In the genomic region with DNA sequence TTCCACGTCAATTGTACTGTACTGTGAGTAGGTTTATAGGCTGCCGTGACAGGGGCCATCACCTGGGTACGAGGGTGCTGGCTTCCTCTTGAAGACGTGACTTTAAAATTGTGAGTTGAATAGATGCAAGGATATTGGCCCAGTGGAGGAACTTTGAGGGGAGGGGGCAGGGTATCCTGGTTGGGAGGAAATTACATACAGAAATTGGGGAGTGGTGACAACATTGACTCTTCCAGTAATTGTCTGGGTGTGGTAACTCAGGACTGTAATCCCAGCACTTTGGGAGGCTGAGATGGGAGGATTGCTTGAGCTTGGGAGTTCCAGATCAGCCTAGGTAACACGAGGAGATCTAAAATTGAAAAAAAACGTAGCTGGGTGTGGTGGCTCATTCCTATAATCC, we compare ENCODE assay signal across 17 cellular contexts. TPM values are rescaled to one million over a fixed set of nuclear protein-coding genes. Genes with fewer than 3 reads are reported as not detected.
DNase-seq lines count a peak whose midpoint lies in the region; ATAC-seq, FAIRE-seq and TF ChIP-seq lines count a peak whose summit lies in the region.
"Had no signal": no experiment of that assay in that cellular context is flagged by ENCODE, and none has a peak within 500 bp of the region (broad histone marks: within the 10 kb centered on the region; RNA-seq: fewer than 3 reads in every experiment).

No MANE protein-coding gene starts in this region.

- H3K27me3 Mint-ChIP-seq in Caco-2 (ENCODE audit: insufficient read depth, unreplicated experiment) (no peaks in the 10 kb centered on the region), H9 (ENCODE audit: low read depth) (no peaks in the 10 kb centered on the region), memory B cell (peaks cover 3% of the 10 kb centered on the region)
- H3K27me3 Mint-ChIP-seq: CD4-positive, alpha-beta memory T cell had no signal

- no peak overlapping the region for H3K4me2 ChIP-seq in H9 (ENCODE audit: insufficient read depth, insufficient read length, low read length)

- no peak overlapping the region for H3K9ac ChIP-seq in H9 (ENCODE audit: extremely low read depth, insufficient read length, low read length)

- H2AFZ ChIP-seq in H9 (ENCODE audit: low read length): no peak overlapping the region

- H3K36me3 ChIP-seq in Caco-2 (ENCODE audit: control insufficient read depth, insufficient read depth, low read length): no peaks in the 10 kb centered on the region
- H3K36me3 ChIP-seq in bronchial epithelial cell (ENCODE audit: control insufficient read depth, insufficient read depth, low read length): no peaks in the 10 kb centered on the region
- H3K36me3 ChIP-seq: BE2C, HAP-1 had no signal

- intact Hi-C loops in Caco-2 (cut with micrococcal nuclease; ENCODE audit: unreplicated experiment): loop anchor here (10.0 kb wide), 1 partner anchor 83 kb away; no protein-coding TSS in a partner anchor

- no peak overlapping the region for H3K56ac ChIP-seq in H9 (ENCODE audit: insufficient read length, low read depth, low read length)

- H3K4me3 ChIP-seq in Caco-2 (ENCODE audit: low read depth, low read length) (no peak overlapping the region), bronchial epithelial cell (ENCODE audit: low read depth, low read length) (no peak overlapping the region)
- H3K4me3 ChIP-seq: HAP-1, K562 had no signal

- H3K4me3 Mint-ChIP-seq in Caco-2 (ENCODE audit: unreplicated experiment) (no peak overlapping the region), H9 (no peak overlapping the region; a peak in 1 of 5 replicates), memory B cell (no peak overlapping the region)
- H3K4me3 Mint-ChIP-seq: CD4-positive, alpha-beta memory T cell had no signal

- H3K27ac Mint-ChIP-seq in Caco-2 (ENCODE audit: unreplicated experiment): peak overlapping the region; percentile 50
- H3K27ac Mint-ChIP-seq in H9: peak overlapping the region; percentile 82 to 99 (median 90); a peak in 6 of 7 replicates
- peak overlapping the region; percentile 18 for H3K27ac Mint-ChIP-seq in memory B cell
- H3K27ac Mint-ChIP-seq: CD4-positive, alpha-beta memory T cell had no signal

- no peak overlapping the region for H3K18ac ChIP-seq in H9 (ENCODE audit: insufficient read length, low read depth, low read length)

- no peak overlapping the region for H2BK20ac ChIP-seq in H9 (ENCODE audit: low read depth, low read length, poor library complexity, severe bottlenecking)

- H3K4me1 ChIP-seq in Caco-2 (0 out of 2 replicates have a peak, but pooled peaks cover 6% of the 10 kb centered on the region), H9 (ENCODE audit: insufficient read depth, low read length) (peaks cover 13% of the 10 kb centered on the region)
- H3K4me1 ChIP-seq: BE2C, HAP-1 had no signal

- H3K9me3 Mint-ChIP-seq in Caco-2 (ENCODE audit: unreplicated experiment): peaks cover 24% of the 10 kb centered on the region
- H3K9me3 Mint-ChIP-seq in H9: peaks cover 3 to 9% of the 10 kb centered on the region in 2 experiments
- H3K9me3 Mint-ChIP-seq in memory B cell: peaks cover 7% of the 10 kb centered on the region

- no peak overlapping the region for H4K91ac ChIP-seq in H9 (ENCODE audit: insufficient read length, low read depth, low read length)

- H2BK5ac ChIP-seq in H9 (ENCODE audit: insufficient read length, low read length): no peak overlapping the region

- no peak overlapping the region for H4K8ac ChIP-seq in H9 (replicated peaks; ENCODE audit: insufficient read length, low read depth, low read length)

- no peak for ATAC-seq in memory B cell (ENCODE audit: low read depth)
- no peak for ATAC-seq in GM21528 (IDR thresholded peaks at IDR 0.05; ENCODE audit: low FRiP score, unreplicated experiment)
- ATAC-seq: K562 had no signal

- no CpG with 5 or more reads among the region's 6 CpGs for WGBS in H9 (ENCODE audit: extremely low coverage, insufficient read length, low lambda C conversion rate)

- no peak overlapping the region for H3K4ac ChIP-seq in H9 (ENCODE audit: low read depth, low read length)

- no peak overlapping the region for H2BK12ac ChIP-seq in H9 (ENCODE audit: insufficient read length, low read depth, low read length)

- POLR2A ChIA-PET in Caco-2 (lab: Charles Lee): no interaction called here

- no peak for TF ChIP-seq CTCF in Caco-2 (IDR thresholded peaks at IDR 0.05; ENCODE audit: insufficient read depth in 1 of 2, low read depth in 1 of 2, low read length in 1 of 2, severe bottlenecking in 1 of 2, unreplicated experiment in 1 of 2)
- no peak for TF ChIP-seq CTCF in H9 (conservative IDR thresholded peaks at IDR 0.05)
- no peak for TF ChIP-seq CTCF in bronchial epithelial cell (IDR thresholded peaks at IDR 0.05; ENCODE audit: insufficient read depth, low read length, severe bottlenecking)

- no peak overlapping the region for H2BK120ac ChIP-seq in H9 (ENCODE audit: low read depth, low read length, poor library complexity, severe bottlenecking)

- CTCF ChIA-PET in Caco-2 (lab: Charles Lee): no interaction called here

- no peaks in the 10 kb centered on the region for H3K23me2 ChIP-seq in H9 (ENCODE audit: insufficient read length, low read depth, low read length, poor library complexity, severe bottlenecking)

- no peaks in the 10 kb centered on the region for H3K79me2 ChIP-seq in H9 (ENCODE audit: insufficient read depth, low read length)

- no peaks in the 10 kb centered on the region for H3K79me1 ChIP-seq in H9 (ENCODE audit: insufficient read depth, low read depth, low read length, poor library complexity, severe bottlenecking)

- H3K27me3 ChIP-seq in Caco-2 (replicated peaks; ENCODE audit: control insufficient read depth, insufficient read depth, low read length) (no peaks in the 10 kb centered on the region), H9 (ENCODE audit: insufficient read depth, low read length) (no peaks in the 10 kb centered on the region), bronchial epithelial cell (ENCODE audit: control insufficient read depth, insufficient read depth, low read length) (no peaks in the 10 kb centered on the region)
- H3K27me3 ChIP-seq: BE2C had no signal

- H2AK5ac ChIP-seq in H9 (ENCODE audit: insufficient read length, low read length): no peak overlapping the region

- DNase-seq in Caco-2 (no peak), H9 (no peak), bronchial epithelial cell (ENCODE audit: low read depth) (no peak), memory B cell (ENCODE audit: low spot score in 2 of 2) (no peak), glomerular visceral epithelial cell (ENCODE audit: extremely low spot score) (no peak), NCI-H187 (lab: John Stamatoyannopoulos, UW) (no peak)
- DNase-seq: BE2C; CD4-positive, alpha-beta memory T cell; COR-L47; DMS53; GF-D8 had no signal

- H3K4me1 Mint-ChIP-seq in Caco-2 (ENCODE audit: low read depth, unreplicated experiment) (peaks cover 12% of the 10 kb centered on the region), H9 (peaks cover 48 to 53% of the 10 kb centered on the region in 2 experiments), memory B cell (no peaks in the 10 kb centered on the region)
- H3K4me1 Mint-ChIP-seq: CD4-positive, alpha-beta memory T cell had no signal

- BruUV-seq in Caco-2 (replicated peaks; lab: Mats Ljungman, UMichigan): no TSS peak

- no peak overlapping the region for H3K23ac ChIP-seq in H9 (ENCODE audit: insufficient read length, low read depth, low read length)

- FAIRE-seq in bronchial epithelial cell (lab: Jason Lieb, UNC): peak; percentile 13
- FAIRE-seq: A204.1, K562 had no signal

- H3K27ac ChIP-seq in H9 (ENCODE audit: insufficient read length, low read depth, low read length): no peak overlapping the region
- H3K27ac ChIP-seq: C4-2B had no signal

- no peaks in the 10 kb centered on the region for H4K20me1 ChIP-seq in H9 (ENCODE audit: control insufficient read depth, insufficient read depth, insufficient read length)

- H3K36me3 Mint-ChIP-seq in Caco-2 (ENCODE audit: insufficient read depth, unreplicated experiment) (peaks cover 14% of the 10 kb centered on the region), H9 (ENCODE audit: insufficient read depth in 1 of 3, low read depth in 3 of 3) (peaks cover 0 to 22% (median 7%) of the 10 kb centered on the region in 3 experiments; a peak in 5 of 7 replicates), memory B cell (no peaks in the 10 kb centered on the region)
- H3K36me3 Mint-ChIP-seq: CD4-positive, alpha-beta memory T cell had no signal

- H2BK15ac ChIP-seq in H9 (ENCODE audit: low read depth, low read length): no peak overlapping the region

- H3K9me3 ChIP-seq in Caco-2 (peaks cover 18% of the 10 kb centered on the region), H9 (ENCODE audit: control insufficient read depth, low read depth, low read length) (no peaks in the 10 kb centered on the region)
- H3K9me3 ChIP-seq: BE2C had no signal

- H4K5ac ChIP-seq in H9 (ENCODE audit: insufficient read length, low read depth, low read length): no peak overlapping the region

- H3K14ac ChIP-seq in H9 (ENCODE audit: insufficient read depth, low read length): no peak overlapping the region

- H3T11ph ChIP-seq in H9 (ENCODE audit: low read length): no peak overlapping the region

RNA-seq across cellular contexts. Expression of a gene that starts 30.4 kb away (rescaled TPM):
- total RNA-seq in Caco-2 (2022) (not detected in 2 replicates), H9 (2021) (not detected in 2 replicates), bronchial epithelial cell (not detected in 2 replicates)
- total RNA-seq: CD4-positive, alpha-beta memory T cell; HT-29; K562 had no signal

Comparison
In these comparisons a context has a peak if more than half of its experiments do, and no peak if none do; other contexts are left out.
1. H3K27ac Mint-ChIP-seq: peak in every context shown above with its lines; median percentile 90 in H9; 50 in Caco-2; 18 in memory B cell.